Comparison of ENCODE assay signal across 20 cellular contexts in genomic region chr13:110684388-110685056, GRCh38. TPM values are rescaled to one million over a fixed set of nuclear protein-coding genes. Genes with fewer than 3 reads are reported as not detected.
DNase-seq lines count a peak whose midpoint lies in the region; ATAC-seq, FAIRE-seq and TF ChIP-seq lines count a peak whose summit lies in the region.
"Had no signal": no experiment of that assay in that cellular context is flagged by ENCODE, and none has a peak within 500 bp of the region (broad histone marks: within the 10 kb centered on the region; RNA-seq: fewer than 3 reads in every experiment).

No MANE protein-coding gene starts in this region.

- 47% methylated on average over 6 of the region's 8 CpGs for WGBS in right lobe of liver (ENCODE audit: insufficient coverage, low coverage, low lambda C conversion rate, missing lambda C conversion rate)

- H3K27ac Mint-ChIP-seq in activated CD8-positive, alpha-beta T cell treated with anti-CD3 and anti-CD28 coated beads, Interleukin-2, amount 10 ng/mL, durations not matched to agents 7 days and 5 days: no peak overlapping the region

- no peaks in the 10 kb centered on the region for H3K27me3 ChIP-seq in right lobe of liver
- H3K27me3 ChIP-seq in uterus: no peaks in the 10 kb centered on the region
- H3K27me3 ChIP-seq in dorsolateral prefrontal cortex: no peaks in the 10 kb centered on the region
- H3K27me3 ChIP-seq: BLaER1 treated with 17β-estradiol and CSF1 and Interleukin-3, amounts not matched to agents 10 nM and 100 nM had no signal

- ATAC-seq in right lobe of liver (peak; percentile 81 to 90 (median 87)), sciatic nerve (peak; percentile 24), HG03095 (IDR thresholded peaks at IDR 0.05; ENCODE audit: unreplicated experiment) (no peak)
- ATAC-seq in activated CD8-positive, alpha-beta T cell treated with anti-CD3 and anti-CD28 coated beads, Interleukin-2, amount 10 ng/mL, durations not matched to agents 7 days and 5 days: no peak
- ATAC-seq: CD8-positive, alpha-beta T cell had no signal

- peak in 2 of 3 donors; percentile 85 to 90 for DNase-seq in right lobe of liver
- DNase-seq in sciatic nerve (ENCODE audit: low spot score): no peak
- peak in 1 of 2 donors; percentile 12 for DNase-seq in uterus
- no peak for DNase-seq in middle frontal gyrus (ENCODE audit: extremely low spot score, low spot score)
- no peak for DNase-seq in activated CD8-positive, alpha-beta T cell treated with anti-CD3 and anti-CD28 coated beads, Interleukin-2, amount 10 ng/mL, durations not matched to agents 7 days and 5 days
- no peak for DNase-seq in dorsolateral prefrontal cortex
- DNase-seq: CD8-positive, alpha-beta T cell; H7; Karpas-422; NCI-H1436; NCI-H1930; NCI-H345; NCI-H524 treated with DMSO at 0.1 percent for 48 hours; PC-9 had no signal

- H3K36me3 ChIP-seq in right lobe of liver (peaks cover 0 to 23% (median 7%) of the 10 kb centered on the region in 4 donors), uterus (no peaks in the 10 kb centered on the region)

- FAIRE-seq in endometrium (lab: Jason Lieb, UNC): peak; percentile 99
- FAIRE-seq: D721Med had no signal

- no peaks in the 10 kb centered on the region for H3K27me3 Mint-ChIP-seq in activated CD8-positive, alpha-beta T cell treated with anti-CD3 and anti-CD28 coated beads, Interleukin-2, amount 10 ng/mL, durations not matched to agents 7 days and 5 days (ENCODE audit: low read depth)
- H3K27me3 Mint-ChIP-seq: IgD-negative memory B cell had no signal

- TF ChIP-seq CTCF in right lobe of liver (IDR thresholded peaks at IDR 0.05): peak in 1 of 4 donors; percentile 28
- TF ChIP-seq CTCF in uterus (IDR thresholded peaks at IDR 0.05): no peak
- no peak for TF ChIP-seq CTCF in dorsolateral prefrontal cortex (IDR thresholded peaks at IDR 0.05 in 54 of 56, conservative IDR thresholded peaks at IDR 0.05 in 2 of 56; ENCODE audit: low read depth in 1 of 56, partially characterized antibody in 56 of 56)

- intact Hi-C loops in right lobe of liver (cut with DNase I): loop anchor here in 1 of 2 donors (10.0 kb wide), 1 partner anchor 130 kb away; no protein-coding TSS in a partner anchor
- intact Hi-C loops in sciatic nerve (cut with DNase I): no loop called here
- intact Hi-C loops in uterus (cut with DNase I; ENCODE audit: low total_unique reads): no loop called here
- intact Hi-C loops in dorsolateral prefrontal cortex (cut with DNase I): no loop called here

- POLR2A ChIA-PET in activated CD8-positive, alpha-beta T cell treated with anti-CD3 and anti-CD28 coated beads, Interleukin-2, amount 10 ng/mL, durations not matched to agents 7 days and 5 days (lab: Charles Lee): interaction anchor here (1.3 kb wide), 1 partner anchor 28 kb away, joined by 3 read pairs; no protein-coding TSS in a partner anchor

- no peaks in the 10 kb centered on the region for H3K4me1 Mint-ChIP-seq in activated CD8-positive, alpha-beta T cell treated with anti-CD3 and anti-CD28 coated beads, Interleukin-2, amount 10 ng/mL, durations not matched to agents 7 days and 5 days (ENCODE audit: low read depth)

- no peaks in the 10 kb centered on the region for H3K9me3 Mint-ChIP-seq in activated CD8-positive, alpha-beta T cell treated with anti-CD3 and anti-CD28 coated beads, Interleukin-2, amount 10 ng/mL, durations not matched to agents 7 days and 5 days (ENCODE audit: insufficient read depth)
- H3K9me3 Mint-ChIP-seq: CD8-positive, alpha-beta T cell; IgD-negative memory B cell had no signal

- H3K9me3 ChIP-seq in right lobe of liver (no peaks in the 10 kb centered on the region), uterus (no peaks in the 10 kb centered on the region)
- H3K9me3 ChIP-seq: BLaER1 treated with 17β-estradiol and CSF1 and Interleukin-3, amounts not matched to agents 10 nM and 100 nM had no signal

- no peak overlapping the region for H3K4me3 Mint-ChIP-seq in activated CD8-positive, alpha-beta T cell treated with anti-CD3 and anti-CD28 coated beads, Interleukin-2, amount 10 ng/mL, durations not matched to agents 7 days and 5 days
- H3K4me3 Mint-ChIP-seq: CD8-positive, alpha-beta T cell; IgD-negative memory B cell had no signal

- H3K27ac ChIP-seq in right lobe of liver (peak overlapping the region in 2 of 3 donors; percentile 79 to 91), uterus (peak overlapping the region; percentile 61 to 77), dorsolateral prefrontal cortex (peak overlapping the region in 2 of 59 donors; percentile 31 to 36)
- H3K27ac ChIP-seq: BLaER1 treated with 17β-estradiol and CSF1 and Interleukin-3, amounts not matched to agents 10 nM and 100 nM; HL-60; PC-9 had no signal

- H3K4me3 ChIP-seq in right lobe of liver (peak overlapping the region in 1 of 3 donors; percentile 18), uterus (no peak overlapping the region), dorsolateral prefrontal cortex (no peak overlapping the region)
- H3K4me3 ChIP-seq: BLaER1 treated with 17β-estradiol and CSF1 and Interleukin-3, amounts not matched to agents 10 nM and 100 nM; PC-9 had no signal

- H3K36me3 Mint-ChIP-seq in activated CD8-positive, alpha-beta T cell treated with anti-CD3 and anti-CD28 coated beads, Interleukin-2, amount 10 ng/mL, durations not matched to agents 7 days and 5 days (ENCODE audit: low read depth): peaks cover 42% of the 10 kb centered on the region
- H3K36me3 Mint-ChIP-seq: IgD-negative memory B cell had no signal

- TF ChIP-seq POLR2A in right lobe of liver (IDR thresholded peaks at IDR 0.05) (no peak), uterus (IDR thresholded peaks at IDR 0.05) (no peak)

- CTCF ChIA-PET in activated CD8-positive, alpha-beta T cell treated with anti-CD3 and anti-CD28 coated beads, Interleukin-2, amount 10 ng/mL, durations not matched to agents 7 days and 5 days (lab: Charles Lee): interaction anchor here (1.0 kb wide), 1 partner anchor 18 kb away, joined by 3 read pairs; no protein-coding TSS in a partner anchor

- H3K4me1 ChIP-seq in right lobe of liver: peaks cover 0 to 30% (median 11%) of the 10 kb centered on the region in 4 donors
- no peaks in the 10 kb centered on the region for H3K4me1 ChIP-seq in uterus

RNA-seq across cellular contexts. Expression of gene CARS2, which starts 21.4 kb away (rescaled TPM):
- total RNA-seq in right lobe of liver: 10 to 100 TPM; 22.0 to 53.2 (median 27.3) TPM
- 66.5 TPM for total RNA-seq in sciatic nerve
- total RNA-seq in uterus: 100 to 1,000 TPM in 1 of 4 donors, 10 to 100 TPM in 3; 27.4 to 229 (median 53.8) TPM
- total RNA-seq in activated CD8-positive, alpha-beta T cell treated with anti-CD3 and anti-CD28 coated beads, Interleukin-2, amount 10 ng/mL, durations not matched to agents 7 days and 5 days: 10 to 100 TPM; 73.1 to 79.9 TPM
- 10 to 100 TPM; 36.3 to 70.5 (median 53.2) TPM for total RNA-seq in dorsolateral prefrontal cortex

RNA-seq across cellular contexts. Expression of gene ING1, which starts 29.0 kb away (rescaled TPM):
- total RNA-seq in right lobe of liver: 10 to 100 TPM in 3 of 6 experiments, 1 to 10 TPM in 3; 3.8 to 12.0 (median 8.8) TPM
- 17.4 TPM for total RNA-seq in sciatic nerve
- total RNA-seq in uterus: 10 to 100 TPM; 10.2 to 28.1 (median 19.5) TPM
- 10 to 100 TPM; 19.8 to 21.4 TPM for total RNA-seq in activated CD8-positive, alpha-beta T cell treated with anti-CD3 and anti-CD28 coated beads, Interleukin-2, amount 10 ng/mL, durations not matched to agents 7 days and 5 days
- 10 to 100 TPM; 10.1 to 22.6 (median 16.2) TPM for total RNA-seq in dorsolateral prefrontal cortex

Comparison
In these comparisons a context has a peak if more than half of its experiments do, and no peak if none do; other contexts are left out.
1. ATAC-seq: peak in right lobe of liver (4 of 4) and sciatic nerve (single experiment); none in activated CD8-positive, alpha-beta T cell treated with anti-CD3 and anti-CD28 coated beads, Interleukin-2, amount 10 ng/mL, durations not matched to agents 7 days and 5 days (single experiment) and HG03095 (single experiment).
2. DNase-seq: peak in right lobe of liver (2 of 3); none in sciatic nerve (single experiment), middle frontal gyrus (single experiment), activated CD8-positive, alpha-beta T cell treated with anti-CD3 and anti-CD28 coated beads, Interleukin-2, amount 10 ng/mL, durations not matched to agents 7 days and 5 days (single experiment) and dorsolateral prefrontal cortex (0 of 10).